21 cellular contexts compared by ENCODE assay signal in the genomic region with DNA sequence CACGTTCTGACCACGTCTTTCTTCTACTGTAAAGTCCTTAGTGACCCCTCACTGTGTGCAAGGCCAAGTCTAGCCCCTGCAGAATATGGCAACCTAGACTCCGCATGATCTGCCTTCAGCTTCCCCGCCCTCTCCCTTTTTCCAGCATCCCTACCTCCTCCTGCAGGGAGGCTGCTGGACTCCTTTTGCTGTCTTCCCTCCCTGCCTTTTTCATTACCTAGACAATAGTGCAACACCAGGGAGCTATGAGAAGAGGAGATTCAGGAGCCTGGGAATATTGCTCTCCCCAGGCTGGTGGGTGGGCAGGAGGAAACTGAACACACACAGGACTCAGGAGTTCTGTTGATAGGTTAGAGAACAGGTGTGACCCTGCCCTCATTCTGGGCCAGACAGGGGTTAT.
"Had no signal": no experiment of that assay in that cellular context is flagged by ENCODE, and none has a peak within 500 bp of the region (broad histone marks: within the 10 kb centered on the region; RNA-seq: fewer than 3 reads in every experiment).

No MANE protein-coding gene starts in this region.

- H3K27ac Mint-ChIP-seq: activated CD8-positive, alpha-beta T cell treated with anti-CD3 and anti-CD28 coated beads for 36 hours; activated naive CD4-positive, alpha-beta T cell treated with anti-CD3 and anti-CD28 coated beads, Interleukin-2, amount 50 U/mL, for 24 hours; activated T-helper 17 cell treated with anti-CD3 and anti-CD28 coated beads, Interleukin-2, amount 50 U/mL, for 72 hours; brain; T-helper 1 cell treated with Interleukin-12 subunit alpha and Interleukin-12 subunit beta and Interleukin-4 antibody, amounts not matched to agents 30 μg/mL and 1 μg/mL, for 36 hours had no signal

- H3K4me3 Mint-ChIP-seq: activated CD8-positive, alpha-beta T cell treated with anti-CD3 and anti-CD28 coated beads for 36 hours; activated naive CD4-positive, alpha-beta T cell treated with anti-CD3 and anti-CD28 coated beads, Interleukin-2, amount 50 U/mL, for 24 hours; activated T-cell treated with anti-CD3 and anti-CD28 coated beads, Interleukin-2, amount 50 U/mL, for 4 hours; activated T-helper 17 cell treated with anti-CD3 and anti-CD28 coated beads, Interleukin-2, amount 50 U/mL, for 72 hours; brain; naive thymus-derived CD8-positive, alpha-beta T cell; T-helper 1 cell treated with Interleukin-12 subunit alpha and Interleukin-12 subunit beta and Interleukin-4 antibody, amounts not matched to agents 30 μg/mL and 1 μg/mL, for 36 hours had no signal

- H3K27me3 Mint-ChIP-seq: activated CD8-positive, alpha-beta T cell treated with anti-CD3 and anti-CD28 coated beads for 36 hours; activated naive CD4-positive, alpha-beta T cell treated with anti-CD3 and anti-CD28 coated beads, Interleukin-2, amount 50 U/mL, for 24 hours; activated T-helper 17 cell treated with anti-CD3 and anti-CD28 coated beads, Interleukin-2, amount 50 U/mL, for 72 hours had no signal

- ATAC-seq: activated CD8-positive, alpha-beta T cell treated with anti-CD3 and anti-CD28 coated beads for 36 hours; activated T-cell treated with anti-CD3 and anti-CD28 coated beads, Interleukin-2, amount 50 U/mL, for 4 hours; activated T-helper 17 cell treated with anti-CD3 and anti-CD28 coated beads, Interleukin-2, amount 50 U/mL, for 72 hours; naive thymus-derived CD8-positive, alpha-beta T cell had no signal

- H3K4me3 ChIP-seq: ascending aorta, coronary artery, esophagus squamous epithelium, right atrium auricular region, tibial nerve had no signal

- DNase-seq: activated CD4-positive, alpha-beta T cell treated with anti-CD3 and anti-CD28 coated beads for 1 hour; activated CD4-positive, alpha-beta T cell treated with anti-CD3 and anti-CD28 coated beads, Interleukin-2, amount 50 U/mL, for 1 hour; activated CD8-positive, alpha-beta T cell treated with anti-CD3 and anti-CD28 coated beads for 36 hours; activated gamma-delta T cell treated with Interleukin-2 at 50 U/mL for 16 hours; activated T-cell treated with anti-CD3 and anti-CD28 coated beads, Interleukin-2, amount 50 U/mL, for 4 hours; esophagus squamous epithelium; foreskin melanocyte; midbrain; naive thymus-derived CD8-positive, alpha-beta T cell; stimulated activated CD4-positive, alpha-beta T cell treated with anti-CD3 and anti-CD28 coated beads, Interleukin-2, amount 100 ng/mL, for 48 hours; stimulated activated naive CD4-positive, alpha-beta T cell treated with Interleukin-2 at 50 U/mL for 16 hours; SW 1271 had no signal

- H3K27me3 ChIP-seq: ascending aorta, esophagus squamous epithelium, right atrium auricular region, tibial nerve had no signal

- H3K36me3 Mint-ChIP-seq: brain; naive thymus-derived CD8-positive, alpha-beta T cell had no signal

- H3K9me3 Mint-ChIP-seq: activated CD8-positive, alpha-beta T cell treated with anti-CD3 and anti-CD28 coated beads for 36 hours; activated naive CD4-positive, alpha-beta T cell treated with anti-CD3 and anti-CD28 coated beads, Interleukin-2, amount 50 U/mL, for 24 hours; activated T-cell treated with anti-CD3 and anti-CD28 coated beads, Interleukin-2, amount 50 U/mL, for 4 hours; activated T-helper 17 cell treated with anti-CD3 and anti-CD28 coated beads, Interleukin-2, amount 50 U/mL, for 72 hours; brain; naive thymus-derived CD8-positive, alpha-beta T cell; T-helper 1 cell treated with Interleukin-12 subunit alpha and Interleukin-12 subunit beta and Interleukin-4 antibody, amounts not matched to agents 30 μg/mL and 1 μg/mL, for 36 hours had no signal

- H3K4me1 Mint-ChIP-seq: activated naive CD4-positive, alpha-beta T cell treated with anti-CD3 and anti-CD28 coated beads, Interleukin-2, amount 50 U/mL, for 24 hours; naive thymus-derived CD8-positive, alpha-beta T cell had no signal

- H3K27ac ChIP-seq: ascending aorta, coronary artery, epithelial cell of prostate, esophagus squamous epithelium, right atrium auricular region, tibial nerve had no signal

- H3K4me1 ChIP-seq: ascending aorta, right atrium auricular region, tibial nerve had no signal

- H3K9me3 ChIP-seq: ascending aorta, esophagus squamous epithelium, right atrium auricular region, tibial nerve had no signal

- H3K36me3 ChIP-seq: ascending aorta, esophagus squamous epithelium, right atrium auricular region, tibial nerve had no signal
